In genomic region chr4:2350982-2351381, GRCh38 we compare ENCODE assay signal across 28 cellular contexts.
A peak's percentile ranks its signal among the peaks of the same experiment; 100 is the strongest.
DNase-seq lines count a peak whose midpoint lies in the region; ATAC-seq and TF ChIP-seq lines count a peak whose summit lies in the region.
"Had no signal": no experiment of that assay in that cellular context is flagged by ENCODE, and none has a peak within 500 bp of the region (broad histone marks: within the 10 kb centered on the region; RNA-seq: fewer than 3 reads in every experiment).

No MANE protein-coding gene starts in this region.

- TF ChIP-seq CTCF in CD4-positive, alpha-beta T cell (IDR thresholded peaks at IDR 0.05) = no peak
- TF ChIP-seq CTCF in chondrocyte (IDR thresholded peaks at IDR 0.05) (no peak), spleen (IDR thresholded peaks at IDR 0.05 in 8 of 11, conservative IDR thresholded peaks at IDR 0.05 in 3 of 11) (no peak)

- POLR2A ChIA-PET in CD4-positive, alpha-beta T cell (lab: Charles Lee) = no interaction called here

- no peaks in the 10 kb centered on the region for H3K27me3 ChIP-seq in CD4-positive, alpha-beta T cell (ENCODE audit: control insufficient read depth, insufficient read depth, low read length)
- H3K27me3 ChIP-seq in H7 (ENCODE audit: control insufficient read depth, insufficient read depth, low read length) = no peaks in the 10 kb centered on the region
- H3K27me3 ChIP-seq in spleen (replicated peaks in 1 of 7) = no peaks in the 10 kb centered on the region
- H3K27me3 ChIP-seq: BLaER1 had no signal

- no peaks in the 10 kb centered on the region for H3K9me3 ChIP-seq in CD4-positive, alpha-beta T cell (ENCODE audit: control insufficient read depth, low read length)
- H3K9me3 ChIP-seq in spleen = peaks cover 0 to 18% (median 15%) of the 10 kb centered on the region in 8 donors
- H3K9me3 ChIP-seq: SJCRH30 had no signal

- peaks cover 0 to 39% (median 14%) of the 10 kb centered on the region in 6 donors for H3K4me1 ChIP-seq in spleen
- H3K4me1 ChIP-seq: SJCRH30 had no signal

- no peak overlapping the region for H3K4me3 Mint-ChIP-seq in CD4-positive, alpha-beta T cell
- H3K4me3 Mint-ChIP-seq in chondrocyte (ENCODE audit: unreplicated experiment) = no peak overlapping the region
- H3K4me3 Mint-ChIP-seq: activated B cell treated with CpG ODN at 0.5 μM for 24 hours; activated naive CD4-positive, alpha-beta T cell treated with anti-CD3 and anti-CD28 coated beads, Interleukin-2, amount 50 U/mL, for 24 hours; HFFc6; immature natural killer cell; neural crest cell; stimulated activated naive CD8-positive, alpha-beta T cell treated with anti-CD3 and anti-CD28 coated beads, Interleukin-15, Interleukin-2, amounts not matched to agents 100 ng/mL and 50 ng/mL, for 24 hours had no signal

- no peaks in the 10 kb centered on the region for H3K9me3 Mint-ChIP-seq in CD4-positive, alpha-beta T cell
- H3K9me3 Mint-ChIP-seq in chondrocyte (ENCODE audit: low read depth) = peaks cover 9% of the 10 kb centered on the region
- H3K9me3 Mint-ChIP-seq: activated naive CD4-positive, alpha-beta T cell treated with anti-CD3 and anti-CD28 coated beads, Interleukin-2, amount 50 U/mL, for 24 hours; HFFc6; immature natural killer cell; neural crest cell; stimulated activated naive CD8-positive, alpha-beta T cell treated with anti-CD3 and anti-CD28 coated beads, Interleukin-15, Interleukin-2, amounts not matched to agents 100 ng/mL and 50 ng/mL, for 24 hours had no signal

- DNase-seq in CD4-positive, alpha-beta T cell = peak in 1 of 10 experiments; percentile 16
- peak; percentile 22 for DNase-seq in H7
- DNase-seq in chondrocyte (ENCODE audit: low spot score) = peak; percentile 49
- DNase-seq in spleen = peak; percentile 22
- no peak for DNase-seq in NCI-H526 (lab: John Stamatoyannopoulos, UW)
- DNase-seq in HuH-7.5 (ENCODE audit: low spot score) = no peak
- no peak for DNase-seq in stimulated activated CD4-positive, alpha-beta T cell treated with anti-CD3 and anti-CD28 coated beads, Interleukin-4, amount 100 ng/mL, for 1 hour
- DNase-seq: anterior cingulate cortex; cortex of kidney; DMS153; GM23248; HFFc6; immature natural killer cell; mesenchymal stem cell; NCI-H1048; NCI-H1694 treated with DMSO at 0.1 percent for 48 hours; NCI-H2171; RPMI8226; SJCRH30; stimulated activated CD4-positive, alpha-beta T cell treated with anti-CD3 and anti-CD28 coated beads, Interleukin-1b, Interleukin-23, amount 100 ng/mL, for 48 hours; SW 1271; T1000 had no signal

- H3K36me3 ChIP-seq in H7 (replicated peaks; ENCODE audit: control insufficient read depth, insufficient read depth, low read length) (no peaks in the 10 kb centered on the region), spleen (peaks cover 0 to 11% (median 0%) of the 10 kb centered on the region in 6 donors)
- H3K36me3 ChIP-seq: BLaER1, SJCRH30 had no signal

- no peak overlapping the region for H3K4me3 ChIP-seq in H7 (ENCODE audit: insufficient read depth, low read depth, low read length)
- H3K4me3 ChIP-seq in spleen = no peak overlapping the region
- H3K4me3 ChIP-seq: BLaER1, GM23248, SJCRH30, smooth muscle cell had no signal

- H3K27ac Mint-ChIP-seq in CD4-positive, alpha-beta T cell = peak overlapping the region; percentile 18
- no peak overlapping the region for H3K27ac Mint-ChIP-seq in chondrocyte (ENCODE audit: unreplicated experiment)
- H3K27ac Mint-ChIP-seq: activated B cell treated with CpG ODN at 0.5 μM for 24 hours; activated naive CD4-positive, alpha-beta T cell treated with anti-CD3 and anti-CD28 coated beads, Interleukin-2, amount 50 U/mL, for 24 hours; HFFc6; stimulated activated naive CD8-positive, alpha-beta T cell treated with anti-CD3 and anti-CD28 coated beads, Interleukin-15, Interleukin-2, amounts not matched to agents 100 ng/mL and 50 ng/mL, for 24 hours had no signal

- 82 to 93% (median 87%) methylated on average over 4 of the region's 4 CpGs for WGBS in spleen, 5 donors

- CTCF ChIA-PET in CD4-positive, alpha-beta T cell (lab: Charles Lee) = no interaction called here

- H3K4me1 Mint-ChIP-seq in CD4-positive, alpha-beta T cell (ENCODE audit: low read depth) = peaks cover 16% of the 10 kb centered on the region
- H3K4me1 Mint-ChIP-seq in chondrocyte (ENCODE audit: low read depth) = no peaks in the 10 kb centered on the region

- H3K36me3 Mint-ChIP-seq in CD4-positive, alpha-beta T cell (ENCODE audit: low read depth) = peaks cover 10% of the 10 kb centered on the region
- no peaks in the 10 kb centered on the region for H3K36me3 Mint-ChIP-seq in chondrocyte (ENCODE audit: low read depth)
- H3K36me3 Mint-ChIP-seq: immature natural killer cell had no signal

- no peaks in the 10 kb centered on the region for H3K27me3 Mint-ChIP-seq in CD4-positive, alpha-beta T cell
- peaks cover 5% of the 10 kb centered on the region for H3K27me3 Mint-ChIP-seq in chondrocyte (ENCODE audit: low read depth)
- H3K27me3 Mint-ChIP-seq: activated B cell treated with CpG ODN at 0.5 μM for 24 hours; activated naive CD4-positive, alpha-beta T cell treated with anti-CD3 and anti-CD28 coated beads, Interleukin-2, amount 50 U/mL, for 24 hours; stimulated activated naive CD8-positive, alpha-beta T cell treated with anti-CD3 and anti-CD28 coated beads, Interleukin-15, Interleukin-2, amounts not matched to agents 100 ng/mL and 50 ng/mL, for 24 hours had no signal

- no peak for TF ChIP-seq POLR2A in spleen (IDR thresholded peaks at IDR 0.05)

- no peak for ATAC-seq in CD4-positive, alpha-beta T cell (ENCODE audit: poor library complexity)

- intact Hi-C loops in CD4-positive, alpha-beta T cell (cut with DNase I, micrococcal nuclease) = loop anchor here in 1 of 2 experiments (5.0 kb wide), 1 partner anchor 69 kb away; no protein-coding TSS in a partner anchor
- intact Hi-C loops in spleen (cut with DNase I; ENCODE audit: low total_unique reads) = no loop called here

- H3K27ac ChIP-seq in CD4-positive, alpha-beta T cell (ENCODE audit: low read depth, low read length) = no peak overlapping the region
- H3K27ac ChIP-seq in spleen = no peak overlapping the region
- H3K27ac ChIP-seq: BLaER1, GM23248, SJCRH30 had no signal

Comparison
In these comparisons a context has a peak if more than half of its experiments do, and no peak if none do; other contexts are left out.
1. DNase-seq: peak in H7 (single experiment), chondrocyte (single experiment) and spleen (single experiment); none in NCI-H526 (0 of 2), HuH-7.5 (single experiment) and stimulated activated CD4-positive, alpha-beta T cell treated with anti-CD3 and anti-CD28 coated beads, Interleukin-4, amount 100 ng/mL, for 1 hour (single experiment).